27 cellular contexts compared by ENCODE assay signal in the genomic region with DNA sequence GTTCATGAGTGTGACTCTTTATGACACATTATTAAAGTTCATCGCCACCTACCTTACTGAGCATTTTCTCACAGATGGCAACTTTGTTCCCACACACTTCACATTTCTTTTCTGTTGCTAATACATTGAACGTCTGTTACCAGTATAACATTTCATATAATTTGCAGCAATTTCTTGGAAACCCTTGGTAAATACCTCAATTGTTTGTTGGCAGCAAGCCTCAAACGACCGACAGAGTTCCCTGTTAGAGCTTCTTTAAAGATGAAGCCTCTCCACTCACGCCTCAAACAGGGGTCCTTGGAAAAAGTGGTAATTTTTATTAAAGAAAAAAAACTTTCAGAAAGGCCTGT. TPM values are rescaled to one million over a fixed set of nuclear protein-coding genes. Genes with fewer than 3 reads are reported as not detected.
DNase-seq lines count a peak whose midpoint lies in the region; ATAC-seq lines count a peak whose summit lies in the region.
"Had no signal": no experiment of that assay in that cellular context is flagged by ENCODE, and none has a peak within 500 bp of the region (broad histone marks: within the 10 kb centered on the region; RNA-seq: fewer than 3 reads in every experiment).

No MANE protein-coding gene starts in this region.

- peaks cover 17 to 20% (median 18%) of the 10 kb centered on the region in 3 donors for H3K4me1 Mint-ChIP-seq in CD8-positive, alpha-beta memory T cell

- H3K4me1 ChIP-seq in CD8-positive, alpha-beta memory T cell (ENCODE audit: insufficient read depth, low read length): peaks cover 14% of the 10 kb centered on the region

- peak overlapping the region in 1 of 7 donors; percentile 50 for H3K4me3 Mint-ChIP-seq in CD8-positive, alpha-beta memory T cell
- H3K4me3 Mint-ChIP-seq: activated CD4-positive, alpha-beta T cell treated with anti-CD3 and anti-CD28 coated beads, Interleukin-2, amount 10 ng/mL, durations not matched to agents 24 days and 14 days; activated CD8-positive, alpha-beta memory T cell treated with anti-CD3 and anti-CD28 coated beads, Interleukin-2, amount 10 ng/mL, durations not matched to agents 7 days and 5 days; stimulated activated memory B cell treated with anti-CD40 and anti-IgM and Interleukin-4, amounts not matched to agents 10 μg/mL and 1 μg/mL and 100 μg/mL, for 72 hours; WTC11 had no signal

- ATAC-seq in HG03280 (IDR thresholded peaks at IDR 0.05; ENCODE audit: unreplicated experiment) (no peak), HG02610 (IDR thresholded peaks at IDR 0.05; ENCODE audit: unreplicated experiment) (no peak)
- ATAC-seq: activated CD8-positive, alpha-beta memory T cell treated with anti-CD3 and anti-CD28 coated beads, Interleukin-2, amount 10 ng/mL, durations not matched to agents 7 days and 5 days; HCT116; stimulated activated memory B cell treated with anti-CD40 and anti-IgM and Interleukin-4, amounts not matched to agents 10 μg/mL and 1 μg/mL and 100 μg/mL, for 72 hours had no signal

- no peak overlapping the region for H3K27ac Mint-ChIP-seq in CD8-positive, alpha-beta memory T cell
- H3K27ac Mint-ChIP-seq: activated CD4-positive, alpha-beta T cell treated with anti-CD3 and anti-CD28 coated beads, Interleukin-2, amount 10 ng/mL, durations not matched to agents 24 days and 14 days; stimulated activated memory B cell treated with anti-CD40 and anti-IgM and Interleukin-4, amounts not matched to agents 10 μg/mL and 1 μg/mL and 100 μg/mL, for 72 hours; WTC11 had no signal

- POLR2A ChIA-PET in CD8-positive, alpha-beta memory T cell (lab: Charles Lee): no interaction called here

- no peak overlapping the region for H3K4me3 ChIP-seq in CD8-positive, alpha-beta memory T cell (ENCODE audit: low read length)
- H3K4me3 ChIP-seq: dorsolateral prefrontal cortex, left lung, ovary had no signal

- peaks cover 0 to 8% (median 0%) of the 10 kb centered on the region in 3 donors for H3K36me3 Mint-ChIP-seq in CD8-positive, alpha-beta memory T cell
- H3K36me3 Mint-ChIP-seq: stimulated activated memory B cell treated with anti-CD40 and anti-IgM and Interleukin-4, amounts not matched to agents 10 μg/mL and 1 μg/mL and 100 μg/mL, for 72 hours; WTC11 had no signal

- H3K36me3 ChIP-seq in CD8-positive, alpha-beta memory T cell (ENCODE audit: insufficient read depth, low read length): no peaks in the 10 kb centered on the region
- H3K36me3 ChIP-seq: left lung, ovary had no signal

- H3K27ac ChIP-seq in CD8-positive, alpha-beta memory T cell (ENCODE audit: low read depth, low read length): peak overlapping the region; percentile 12
- H3K27ac ChIP-seq: 22Rv1, C4-2B, dorsolateral prefrontal cortex, left lung, ovary had no signal

- H3K27me3 ChIP-seq in CD8-positive, alpha-beta memory T cell (ENCODE audit: insufficient read depth, low read length, poor library complexity, severe bottlenecking): no peaks in the 10 kb centered on the region
- H3K27me3 ChIP-seq: dorsolateral prefrontal cortex, left lung, ovary had no signal

- H3K27me3 Mint-ChIP-seq in CD8-positive, alpha-beta memory T cell: peaks cover 3 to 10% of the 10 kb centered on the region in 2 donors
- H3K27me3 Mint-ChIP-seq: stimulated activated memory B cell treated with anti-CD40 and anti-IgM and Interleukin-4, amounts not matched to agents 10 μg/mL and 1 μg/mL and 100 μg/mL, for 72 hours had no signal

- CTCF ChIA-PET in CD8-positive, alpha-beta memory T cell (lab: Charles Lee): interaction anchor here (0.8 to 2.0 kb wide), 2 partner anchors 165 to 167 kb away, joined by 3 to 9 read pairs; no protein-coding TSS in a partner anchor

- DNase-seq in NCI-H1105 treated with DMSO at 0.1 percent for 48 hours (lab: John Stamatoyannopoulos, UW): peak; percentile 41
- DNase-seq in NCI-H1105 (lab: John Stamatoyannopoulos, UW): no peak
- no peak for DNase-seq in CD8-positive, alpha-beta memory T cell
- DNase-seq in OCI-M1 (lab: John Stamatoyannopoulos, UW): peak; percentile 65
- DNase-seq in fibroblast of peridontal ligament (ENCODE audit: extremely low read depth): peak; percentile 67
- no peak for DNase-seq in islet precursor cell
- DNase-seq: activated CD4-positive, alpha-beta T cell treated with anti-CD3 and anti-CD28 coated beads, Interleukin-2, amount 10 ng/mL, durations not matched to agents 24 days and 14 days; activated CD8-positive, alpha-beta memory T cell treated with anti-CD3 and anti-CD28 coated beads, Interleukin-2, amount 10 ng/mL, durations not matched to agents 7 days and 5 days; activated gamma-delta T cell treated with Interleukin-2 at 50 U/mL for 16 hours; Calu3; dorsolateral prefrontal cortex; left lung; NCI-H1048; NCI-H187; NCI-H748 treated with DMSO at 0.1 percent for 48 hours; substantia nigra; T-helper 9 cell; trophoblast cell had no signal

- no peaks in the 10 kb centered on the region for H3K9me3 Mint-ChIP-seq in CD8-positive, alpha-beta memory T cell
- H3K9me3 Mint-ChIP-seq: activated CD4-positive, alpha-beta T cell treated with anti-CD3 and anti-CD28 coated beads, Interleukin-2, amount 10 ng/mL, durations not matched to agents 24 days and 14 days; brain; stimulated activated memory B cell treated with anti-CD40 and anti-IgM and Interleukin-4, amounts not matched to agents 10 μg/mL and 1 μg/mL and 100 μg/mL, for 72 hours; WTC11 had no signal

- H3K9me3 ChIP-seq in CD8-positive, alpha-beta memory T cell (ENCODE audit: low read length): no peaks in the 10 kb centered on the region
- H3K9me3 ChIP-seq: left lung, ovary had no signal

RNA-seq across cellular contexts. Expression of a gene that starts 3.2 kb away (rescaled TPM):
- total RNA-seq in CD8-positive, alpha-beta memory T cell: 10 to 100 TPM; 49.4 to 49.7 TPM
- 3.6 TPM for polyA plus RNA-seq in CD8-positive, alpha-beta memory T cell

RNA-seq across cellular contexts. Expression of a gene that starts 22.2 kb away (rescaled TPM):
- total RNA-seq in CD8-positive, alpha-beta memory T cell: 10 to 100 TPM; 46.7 to 47.8 TPM
- polyA plus RNA-seq in CD8-positive, alpha-beta memory T cell: 81.2 TPM

RNA-seq across cellular contexts. Expression of a gene that starts 40.0 kb away (rescaled TPM):
- 100 to 1,000 TPM; 213 to 225 TPM for total RNA-seq in CD8-positive, alpha-beta memory T cell
- 74.4 TPM for polyA plus RNA-seq in CD8-positive, alpha-beta memory T cell

Comparison
In these comparisons a context has a peak if more than half of its experiments do, and no peak if none do; other contexts are left out.
1. DNase-seq: peak in NCI-H1105 treated with DMSO at 0.1 percent for 48 hours (single experiment), OCI-M1 (single experiment) and fibroblast of peridontal ligament (single experiment); none in NCI-H1105 (single experiment), CD8-positive, alpha-beta memory T cell (0 of 5) and islet precursor cell (single experiment).